In genomic region chr22:37623075-37624016, GRCh38 we compare ENCODE assay signal across 1 cellular context.
TF ChIP-seq lines count a peak whose summit lies in the region.

No MANE protein-coding gene starts in this region.

TF ChIP-seq in K562, 482 proteins besides CTCF, POLR2A, EP300 and RAD21:
- no peak for TF ChIP-seq ID3 (CRISPR knock-in tag; IDR thresholded peaks at IDR 0.05)
- no peak for TF ChIP-seq ID3 (tag; IDR thresholded peaks at IDR 0.05)
- TF ChIP-seq MAZ (CRISPR knock-in tag; conservative IDR thresholded peaks at IDR 0.05 in 1 of 2, IDR thresholded peaks at IDR 0.05 in 1 of 2) = peak in 1 of 2 experiments; percentile 51; a peak in 1 of 4 replicates
- TF ChIP-seq, protein P1, sequence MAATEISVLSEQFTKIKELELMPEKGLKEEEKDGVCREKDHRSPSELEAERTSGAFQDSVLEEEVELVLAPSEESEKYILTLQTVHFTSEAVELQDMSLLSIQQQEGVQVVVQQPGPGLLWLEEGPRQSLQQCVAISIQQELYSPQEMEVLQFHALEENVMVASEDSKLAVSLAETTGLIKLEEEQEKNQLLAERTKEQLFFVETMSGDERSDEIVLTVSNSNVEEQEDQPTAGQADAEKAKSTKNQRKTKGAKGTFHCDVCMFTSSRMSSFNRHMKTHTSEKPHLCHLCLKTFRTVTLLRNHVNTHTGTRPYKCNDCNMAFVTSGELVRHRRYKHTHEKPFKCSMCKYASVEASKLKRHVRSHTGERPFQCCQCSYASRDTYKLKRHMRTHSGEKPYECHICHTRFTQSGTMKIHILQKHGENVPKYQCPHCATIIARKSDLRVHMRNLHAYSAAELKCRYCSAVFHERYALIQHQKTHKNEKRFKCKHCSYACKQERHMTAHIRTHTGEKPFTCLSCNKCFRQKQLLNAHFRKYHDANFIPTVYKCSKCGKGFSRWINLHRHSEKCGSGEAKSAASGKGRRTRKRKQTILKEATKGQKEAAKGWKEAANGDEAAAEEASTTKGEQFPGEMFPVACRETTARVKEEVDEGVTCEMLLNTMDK (IDR thresholded peaks at IDR 0.05; ENCODE audit: borderline replicate concordance, insufficient read depth, low read depth, low read length, poor library complexity, severe bottlenecking) = peak; percentile 63
- no peak for TF ChIP-seq CCAR2 (IDR thresholded peaks at IDR 0.05; ENCODE audit: low read depth, low read length)
- TF ChIP-seq NUFIP1 (IDR thresholded peaks at IDR 0.05; ENCODE audit: partially characterized antibody) = no peak
- TF ChIP-seq ZNF609 (CRISPR knock-in tag; IDR thresholded peaks at IDR 0.05; ENCODE audit: borderline replicate concordance) = 0 out of 2 replicates have a peak, but pooled peaks have one; percentile 21
- no peak for TF ChIP-seq PCBP1 (IDR thresholded peaks at IDR 0.05; ENCODE audit: low read depth, low read length, poor library complexity, severe bottlenecking)
- 0 out of 2 replicates have a peak, but pooled peaks have one; percentile 35 for TF ChIP-seq ZBTB7A (IDR thresholded peaks at IDR 0.05; ENCODE audit: borderline replicate concordance, control insufficient read depth, low read depth, low read length)
- no peak for TF ChIP-seq EHMT2 (IDR thresholded peaks at IDR 0.05)
- TF ChIP-seq, protein P2, sequence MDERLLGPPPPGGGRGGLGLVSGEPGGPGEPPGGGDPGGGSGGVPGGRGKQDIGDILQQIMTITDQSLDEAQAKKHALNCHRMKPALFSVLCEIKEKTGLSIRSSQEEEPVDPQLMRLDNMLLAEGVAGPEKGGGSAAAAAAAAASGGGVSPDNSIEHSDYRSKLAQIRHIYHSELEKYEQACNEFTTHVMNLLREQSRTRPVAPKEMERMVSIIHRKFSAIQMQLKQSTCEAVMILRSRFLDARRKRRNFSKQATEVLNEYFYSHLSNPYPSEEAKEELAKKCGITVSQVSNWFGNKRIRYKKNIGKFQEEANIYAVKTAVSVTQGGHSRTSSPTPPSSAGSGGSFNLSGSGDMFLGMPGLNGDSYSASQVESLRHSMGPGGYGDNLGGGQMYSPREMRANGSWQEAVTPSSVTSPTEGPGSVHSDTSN (CRISPR knock-in tag; IDR thresholded peaks at IDR 0.05; ENCODE audit: low read depth) = no peak
- TF ChIP-seq, protein P2 (tag; conservative IDR thresholded peaks at IDR 0.05; ENCODE audit: low read depth) = no peak
- TF ChIP-seq, protein P3, sequence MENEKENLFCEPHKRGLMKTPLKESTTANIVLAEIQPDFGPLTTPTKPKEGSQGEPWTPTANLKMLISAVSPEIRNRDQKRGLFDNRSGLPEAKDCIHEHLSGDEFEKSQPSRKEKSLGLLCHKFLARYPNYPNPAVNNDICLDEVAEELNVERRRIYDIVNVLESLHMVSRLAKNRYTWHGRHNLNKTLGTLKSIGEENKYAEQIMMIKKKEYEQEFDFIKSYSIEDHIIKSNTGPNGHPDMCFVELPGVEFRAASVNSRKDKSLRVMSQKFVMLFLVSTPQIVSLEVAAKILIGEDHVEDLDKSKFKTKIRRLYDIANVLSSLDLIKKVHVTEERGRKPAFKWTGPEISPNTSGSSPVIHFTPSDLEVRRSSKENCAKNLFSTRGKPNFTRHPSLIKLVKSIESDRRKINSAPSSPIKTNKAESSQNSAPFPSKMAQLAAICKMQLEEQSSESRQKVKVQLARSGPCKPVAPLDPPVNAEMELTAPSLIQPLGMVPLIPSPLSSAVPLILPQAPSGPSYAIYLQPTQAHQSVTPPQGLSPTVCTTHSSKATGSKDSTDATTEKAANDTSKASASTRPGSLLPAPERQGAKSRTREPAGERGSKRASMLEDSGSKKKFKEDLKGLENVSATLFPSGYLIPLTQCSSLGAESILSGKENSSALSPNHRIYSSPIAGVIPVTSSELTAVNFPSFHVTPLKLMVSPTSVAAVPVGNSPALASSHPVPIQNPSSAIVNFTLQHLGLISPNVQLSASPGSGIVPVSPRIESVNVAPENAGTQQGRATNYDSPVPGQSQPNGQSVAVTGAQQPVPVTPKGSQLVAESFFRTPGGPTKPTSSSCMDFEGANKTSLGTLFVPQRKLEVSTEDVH (IDR thresholded peaks at IDR 0.05; ENCODE audit: low read depth, partially characterized antibody) = no peak
- peak; percentile 19; the same call in 1 of the 2 replicates for TF ChIP-seq RBFOX2 (IDR thresholded peaks at IDR 0.05; ENCODE audit: low read depth, low read length)
- TF ChIP-seq HDAC1 (IDR thresholded peaks at IDR 0.05) = no peak
- no peak for TF ChIP-seq ZNF77 (CRISPR knock-in tag; IDR thresholded peaks at IDR 0.05)
- no peak for TF ChIP-seq SMARCB1 (IDR thresholded peaks at IDR 0.05; ENCODE audit: insufficient read length, low read depth)
- TF ChIP-seq, protein P4, sequence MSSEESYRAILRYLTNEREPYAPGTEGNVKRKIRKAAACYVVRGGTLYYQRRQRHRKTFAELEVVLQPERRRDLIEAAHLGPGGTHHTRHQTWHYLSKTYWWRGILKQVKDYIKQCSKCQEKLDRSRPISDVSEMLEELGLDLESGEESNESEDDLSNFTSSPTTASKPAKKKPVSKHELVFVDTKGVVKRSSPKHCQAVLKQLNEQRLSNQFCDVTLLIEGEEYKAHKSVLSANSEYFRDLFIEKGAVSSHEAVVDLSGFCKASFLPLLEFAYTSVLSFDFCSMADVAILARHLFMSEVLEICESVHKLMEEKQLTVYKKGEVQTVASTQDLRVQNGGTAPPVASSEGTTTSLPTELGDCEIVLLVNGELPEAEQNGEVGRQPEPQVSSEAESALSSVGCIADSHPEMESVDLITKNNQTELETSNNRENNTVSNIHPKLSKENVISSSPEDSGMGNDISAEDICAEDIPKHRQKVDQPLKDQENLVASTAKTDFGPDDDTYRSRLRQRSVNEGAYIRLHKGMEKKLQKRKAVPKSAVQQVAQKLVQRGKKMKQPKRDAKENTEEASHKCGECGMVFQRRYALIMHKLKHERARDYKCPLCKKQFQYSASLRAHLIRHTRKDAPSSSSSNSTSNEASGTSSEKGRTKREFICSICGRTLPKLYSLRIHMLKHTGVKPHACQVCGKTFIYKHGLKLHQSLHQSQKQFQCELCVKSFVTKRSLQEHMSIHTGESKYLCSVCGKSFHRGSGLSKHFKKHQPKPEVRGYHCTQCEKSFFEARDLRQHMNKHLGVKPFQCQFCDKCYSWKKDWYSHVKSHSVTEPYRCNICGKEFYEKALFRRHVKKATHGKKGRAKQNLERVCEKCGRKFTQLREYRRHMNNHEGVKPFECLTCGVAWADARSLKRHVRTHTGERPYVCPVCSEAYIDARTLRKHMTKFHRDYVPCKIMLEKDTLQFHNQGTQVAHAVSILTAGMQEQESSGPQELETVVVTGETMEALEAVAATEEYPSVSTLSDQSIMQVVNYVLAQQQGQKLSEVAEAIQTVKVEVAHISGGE (CRISPR knock-in tag; IDR thresholded peaks at IDR 0.05) = no peak
- TF ChIP-seq, protein P5, sequence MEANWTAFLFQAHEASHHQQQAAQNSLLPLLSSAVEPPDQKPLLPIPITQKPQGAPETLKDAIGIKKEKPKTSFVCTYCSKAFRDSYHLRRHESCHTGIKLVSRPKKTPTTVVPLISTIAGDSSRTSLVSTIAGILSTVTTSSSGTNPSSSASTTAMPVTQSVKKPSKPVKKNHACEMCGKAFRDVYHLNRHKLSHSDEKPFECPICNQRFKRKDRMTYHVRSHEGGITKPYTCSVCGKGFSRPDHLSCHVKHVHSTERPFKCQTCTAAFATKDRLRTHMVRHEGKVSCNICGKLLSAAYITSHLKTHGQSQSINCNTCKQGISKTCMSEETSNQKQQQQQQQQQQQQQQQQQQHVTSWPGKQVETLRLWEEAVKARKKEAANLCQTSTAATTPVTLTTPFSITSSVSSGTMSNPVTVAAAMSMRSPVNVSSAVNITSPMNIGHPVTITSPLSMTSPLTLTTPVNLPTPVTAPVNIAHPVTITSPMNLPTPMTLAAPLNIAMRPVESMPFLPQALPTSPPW (CRISPR knock-in tag; IDR thresholded peaks at IDR 0.05) = peak; percentile 74
- no peak for TF ChIP-seq TAL1 (IDR thresholded peaks at IDR 0.05)
- TF ChIP-seq, protein P6, sequence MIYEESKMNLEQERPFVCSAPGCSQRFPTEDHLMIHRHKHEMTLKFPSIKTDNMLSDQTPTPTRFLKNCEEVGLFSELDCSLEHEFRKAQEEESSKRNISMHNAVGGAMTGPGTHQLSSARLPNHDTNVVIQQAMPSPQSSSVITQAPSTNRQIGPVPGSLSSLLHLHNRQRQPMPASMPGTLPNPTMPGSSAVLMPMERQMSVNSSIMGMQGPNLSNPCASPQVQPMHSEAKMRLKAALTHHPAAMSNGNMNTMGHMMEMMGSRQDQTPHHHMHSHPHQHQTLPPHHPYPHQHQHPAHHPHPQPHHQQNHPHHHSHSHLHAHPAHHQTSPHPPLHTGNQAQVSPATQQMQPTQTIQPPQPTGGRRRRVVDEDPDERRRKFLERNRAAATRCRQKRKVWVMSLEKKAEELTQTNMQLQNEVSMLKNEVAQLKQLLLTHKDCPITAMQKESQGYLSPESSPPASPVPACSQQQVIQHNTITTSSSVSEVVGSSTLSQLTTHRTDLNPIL (CRISPR knock-in tag; IDR thresholded peaks at IDR 0.05) = no peak
- TF ChIP-seq HINFP (tag; conservative IDR thresholded peaks at IDR 0.05; ENCODE audit: low read depth) = no peak
- TF ChIP-seq TCF7 (IDR thresholded peaks at IDR 0.05; ENCODE audit: borderline replicate concordance) = no peak
- TF ChIP-seq ZNF12 (CRISPR knock-in tag; IDR thresholded peaks at IDR 0.05) = no peak
- TF ChIP-seq SMC3 (conservative IDR thresholded peaks at IDR 0.05; ENCODE audit: insufficient read depth, low read depth, low read length) = peak; percentile 49; the same call in 1 of the 2 replicates
- no peak for TF ChIP-seq SLC30A9 (CRISPR knock-in tag; IDR thresholded peaks at IDR 0.05)
- no peak for TF ChIP-seq SRSF7 (optimal IDR thresholded peaks at IDR 0.05; ENCODE audit: low read depth, low read length)
- TF ChIP-seq ZNF384 (IDR thresholded peaks at IDR 0.05; ENCODE audit: low read depth, low read length) = no peak
- 0 out of 2 replicates have a peak, but pooled peaks have one; percentile 13 for TF ChIP-seq EGR1 (conservative IDR thresholded peaks at IDR 0.05)
TF ChIP-seq in K562: peak in this region for 8.
